Comparison of ENCODE assay signal across 8 cellular contexts in genomic region chr16:21598676-21599157, GRCh38. TPM values are rescaled to one million over a fixed set of nuclear protein-coding genes. Genes with fewer than 3 reads are reported as not detected.
DNase-seq lines count a peak whose midpoint lies in the region; FAIRE-seq and TF ChIP-seq lines count a peak whose summit lies in the region.

No MANE protein-coding gene starts in this region.

- peak overlapping the region; percentile 95 to 100 (median 98) for H3K27ac ChIP-seq in spleen

- peaks cover 14 to 59% (median 42%) of the 10 kb centered on the region in 6 donors for H3K4me1 ChIP-seq in spleen

- H3K36me3 ChIP-seq in spleen, result no peaks in the 10 kb centered on the region

- in situ Hi-C loops in astrocyte of the spinal cord (cut with HindIII; ENCODE audit: low sequenced_read_pairs), result no loop called here

- H3K9me3 ChIP-seq in spleen, result no peaks in the 10 kb centered on the region

- TF ChIP-seq CTCF in NB4 (IDR thresholded peaks at IDR 0.05; ENCODE audit: low read depth, low read length), result no peak
- no peak for TF ChIP-seq CTCF in astrocyte of the spinal cord (IDR thresholded peaks at IDR 0.05; ENCODE audit: low read depth, low read length)
- no peak for TF ChIP-seq CTCF in spleen (IDR thresholded peaks at IDR 0.05 in 8 of 11, conservative IDR thresholded peaks at IDR 0.05 in 3 of 11)

- TF ChIP-seq POLR2A in NB4 (IDR thresholded peaks at IDR 0.05; ENCODE audit: extremely low read depth, insufficient read length) (no peak), spleen (IDR thresholded peaks at IDR 0.05) (no peak), GM12891 (IDR thresholded peaks at IDR 0.05; ENCODE audit: low read depth, low read length) (no peak)

- peak; percentile 51 for DNase-seq in NCI-H510A treated with DMSO at 0.1 percent for 48 hours (lab: John Stamatoyannopoulos, UW)
- DNase-seq in NCI-H510A (lab: John Stamatoyannopoulos, UW), result no peak
- peak; percentile 43 for DNase-seq in NB4 (ENCODE audit: low read depth)
- peak; percentile 24 for DNase-seq in astrocyte of the spinal cord (ENCODE audit: low read depth, low spot score)
- peak; percentile 21 for DNase-seq in iPS-NIHi7 (ENCODE audit: extremely low spot score)
- DNase-seq in spleen, result no peak
- no peak for DNase-seq in effector CD4-positive, alpha-beta T cell
- no peak for DNase-seq in GM12891 (ENCODE audit: insufficient read length, low spot score)

- H3K27me3 ChIP-seq in spleen (replicated peaks in 1 of 7), result no peaks in the 10 kb centered on the region

- H3K4me3 ChIP-seq in NB4 (ENCODE audit: low read depth, low read length) (peak overlapping the region; percentile 73), astrocyte of the spinal cord (ENCODE audit: low read depth, low read length) (peak overlapping the region; percentile 76), spleen (peak overlapping the region; percentile 72 to 93 (median 88))

- no peak for FAIRE-seq in GM12891 (lab: Jason Lieb, UNC)

- WGBS in spleen, 5 donors, result 1 to 3% (median 1%) methylated on average over 17 of the region's 17 CpGs

- intact Hi-C loops in spleen (cut with DNase I; ENCODE audit: low total_unique reads), result no loop called here

TF ChIP-seq in GM12891, 5 proteins besides CTCF, POLR2A, EP300 and RAD21:
- TF ChIP-seq POLR2AphosphoS5 (IDR thresholded peaks at IDR 0.05; ENCODE audit: low read depth, low read length) (no peak), PAX5 (IDR thresholded peaks at IDR 0.05; ENCODE audit: insufficient read depth, low read length, severe bottlenecking) (no peak), TAF1 (IDR thresholded peaks at IDR 0.05; ENCODE audit: low read depth, low read length) (no peak), SPI1 (IDR thresholded peaks at IDR 0.05; ENCODE audit: low read depth, low read length) (no peak), POU2F2 (IDR thresholded peaks at IDR 0.05; ENCODE audit: low read depth, low read length) (no peak)
TF ChIP-seq in GM12891: peak in this region for 0.

RNA-seq across cellular contexts. Expression of gene METTL9, which starts 0.7 kb away (rescaled TPM):
- 100 to 1,000 TPM in 5 of 7 donors, 10 to 100 TPM in 2; 88.5 to 247 (median 121) TPM for total RNA-seq in spleen
- 10 to 100 TPM; 28.5 to 50.6 (median 45.2) TPM for polyA plus RNA-seq in spleen
- polyA plus RNA-seq in GM12891 (2012; ENCODE audit: low read depth, missing spikeins), result 47.5 TPM

RNA-seq across cellular contexts. Expression of gene IGSF6, which starts 53.7 kb away (rescaled TPM):
- 100 to 1,000 TPM in 2 of 7 donors, 10 to 100 TPM in 5; 39.6 to 134 (median 87.7) TPM for total RNA-seq in spleen
- polyA plus RNA-seq in spleen, result 10 to 100 TPM; 15.5 to 53.2 (median 18.1) TPM
- 0.17 TPM for polyA plus RNA-seq in GM12891 (2012; ENCODE audit: low read depth, missing spikeins)

Comparison
In these comparisons a context has a peak if more than half of its experiments do, and no peak if none do; other contexts are left out.
1. DNase-seq: peak in NCI-H510A treated with DMSO at 0.1 percent for 48 hours (single experiment), NB4 (single experiment), astrocyte of the spinal cord (single experiment) and iPS-NIHi7 (single experiment); none in NCI-H510A (single experiment), spleen (single experiment), effector CD4-positive, alpha-beta T cell (single experiment) and GM12891 (single experiment).
2. Peak in every context shown above with its lines, with median percentiles within 50 percentile points of each other: H3K4me3 ChIP-seq.